In genomic region chr6:125957391-125957693, GRCh38 we compare ENCODE assay signal across 8 cellular contexts. TPM values are rescaled to one million over a fixed set of nuclear protein-coding genes. Genes with fewer than 3 reads are reported as not detected.
DNase-seq lines count a peak whose midpoint lies in the region; ATAC-seq and TF ChIP-seq lines count a peak whose summit lies in the region.
"Had no signal": no experiment of that assay in that cellular context is flagged by ENCODE, and none has a peak within 500 bp of the region (broad histone marks: within the 10 kb centered on the region; RNA-seq: fewer than 3 reads in every experiment).

No MANE protein-coding gene starts in this region.

- no peak for TF ChIP-seq CTCF in body of pancreas (IDR thresholded peaks at IDR 0.05)
- no peak for TF ChIP-seq CTCF in liver (IDR thresholded peaks at IDR 0.05; ENCODE audit: low read depth, low read length, missing input control)
- TF ChIP-seq CTCF in thyroid gland (IDR thresholded peaks at IDR 0.05) = no peak

- H3K27ac Mint-ChIP-seq in activated T-helper 2 cell treated with anti-CD3 and anti-CD28 coated beads, Interferon-gamma antibody, Interleukin-2, Interleukin-4, amounts not matched to agents 10 μg/mL and 5 μg/mL and 100 μg/mL, durations not matched to agents 14 hours and 24 hours and 36 hours = no peak overlapping the region

- peaks cover 42% of the 10 kb centered on the region for H3K4me1 ChIP-seq in body of pancreas
- H3K4me1 ChIP-seq in liver (ENCODE audit: control insufficient read depth in 4 of 4, insufficient read depth in 4 of 4, low read length in 3 of 4) = peaks cover 8 to 34% (median 25%) of the 10 kb centered on the region in 4 donors
- peaks cover 0 to 13% of the 10 kb centered on the region in 2 donors for H3K4me1 ChIP-seq in thyroid gland

- peak; percentile 28 for DNase-seq in HT-29 (ENCODE audit: low spot score)
- DNase-seq in body of pancreas = no peak
- no peak for DNase-seq in thyroid gland
- no peak for DNase-seq in T-helper 2 cell
- DNase-seq in activated T-helper 2 cell treated with anti-CD3 and anti-CD28 coated beads, Interferon-gamma antibody, Interleukin-2, Interleukin-4, amounts not matched to agents 10 μg/mL and 5 μg/mL and 100 μg/mL, durations not matched to agents 14 hours and 24 hours and 36 hours (ENCODE audit: low spot score) = no peak
- DNase-seq in NCI-H524 (lab: John Stamatoyannopoulos, UW) = no peak

- H3K27ac ChIP-seq in body of pancreas (peak overlapping the region; percentile 78 to 96 (median 93)), liver (ENCODE audit: low read depth in 1 of 2, low read length in 2 of 2) (peak overlapping the region; percentile 94 to 98), thyroid gland (peak overlapping the region; percentile 93 to 97 (median 97))

- H3K36me3 ChIP-seq in body of pancreas (replicated peaks in 1 of 2; ENCODE audit: insufficient read depth in 1 of 2, low read depth in 2 of 2) (no peaks in the 10 kb centered on the region), liver (ENCODE audit: control insufficient read depth in 4 of 4, insufficient read depth in 3 of 4, low read depth in 1 of 4, low read length in 3 of 4) (no peaks in the 10 kb centered on the region), thyroid gland (no peaks in the 10 kb centered on the region)

- 0% methylated on average over 3 of the region's 3 CpGs for whole genome bisulfite sequencing in body of pancreas, 2 donors
- 1% methylated on average over 3 of the region's 3 CpGs for WGBS in liver
- 5 to 9% methylated on average over 3 of the region's 3 CpGs for WGBS in thyroid gland, 2 donors

- ATAC-seq in body of pancreas = no peak

- TF ChIP-seq POLR2A in body of pancreas (IDR thresholded peaks at IDR 0.05) (no peak), thyroid gland (IDR thresholded peaks at IDR 0.05) (no peak)

- H3K9ac ChIP-seq in liver (ENCODE audit: low read depth in 1 of 2, low read length in 2 of 2) = peak overlapping the region; percentile 92 to 93

- no peaks in the 10 kb centered on the region for H3K36me3 Mint-ChIP-seq in activated T-helper 2 cell treated with anti-CD3 and anti-CD28 coated beads, Interferon-gamma antibody, Interleukin-2, Interleukin-4, amounts not matched to agents 10 μg/mL and 5 μg/mL and 100 μg/mL, durations not matched to agents 14 hours and 24 hours and 36 hours (ENCODE audit: low read depth)

- H3K4me3 Mint-ChIP-seq in activated T-helper 2 cell treated with anti-CD3 and anti-CD28 coated beads, Interferon-gamma antibody, Interleukin-2, Interleukin-4, amounts not matched to agents 10 μg/mL and 5 μg/mL and 100 μg/mL, durations not matched to agents 14 hours and 24 hours and 36 hours (ENCODE audit: low read depth) = no peak overlapping the region
- H3K4me3 Mint-ChIP-seq: T-helper 1 cell treated with Interleukin-12 subunit alpha and Interleukin-12 subunit beta and Interleukin-4 antibody, amounts not matched to agents 30 μg/mL and 1 μg/mL, for 36 hours had no signal

- H3K4me1 Mint-ChIP-seq in activated T-helper 2 cell treated with anti-CD3 and anti-CD28 coated beads, Interferon-gamma antibody, Interleukin-2, Interleukin-4, amounts not matched to agents 10 μg/mL and 5 μg/mL and 100 μg/mL, durations not matched to agents 14 hours and 24 hours and 36 hours (ENCODE audit: low read depth) = peaks cover 6% of the 10 kb centered on the region

- H3K4me3 ChIP-seq in body of pancreas = peak overlapping the region; percentile 81 to 82
- H3K4me3 ChIP-seq in liver (ENCODE audit: low read depth in 1 of 3, low read length in 3 of 3) = peak overlapping the region; percentile 74 to 92 (median 85)
- peak overlapping the region; percentile 66 to 90 (median 89) for H3K4me3 ChIP-seq in thyroid gland (replicated peaks in 1 of 3)

- TF ChIP-seq RAD21 in liver (IDR thresholded peaks at IDR 0.05) = no peak

- intact Hi-C loops in body of pancreas (cut with DNase I) = loop anchor here (10.0 kb wide), 1 partner anchor 53 kb away; no protein-coding TSS in a partner anchor
- intact Hi-C loops in thyroid gland (cut with DNase I) = loop anchor here (5.0 to 10.0 kb wide), 3 partner anchors 35 to 173 kb away; no protein-coding TSS in a partner anchor
- intact Hi-C loops in activated T-helper 2 cell treated with anti-CD3 and anti-CD28 coated beads, Interferon-gamma antibody, Interleukin-2, Interleukin-4, amounts not matched to agents 10 μg/mL and 5 μg/mL and 100 μg/mL, durations not matched to agents 14 hours and 24 hours and 36 hours (cut with micrococcal nuclease) = loop anchor here (1.0 to 10.0 kb wide), 3 partner anchors 17 to 653 kb away; partner anchors contain the start of genes HDDC2 and TRMT11

- no peaks in the 10 kb centered on the region for H3K9me3 Mint-ChIP-seq in activated T-helper 2 cell treated with anti-CD3 and anti-CD28 coated beads, Interferon-gamma antibody, Interleukin-2, Interleukin-4, amounts not matched to agents 10 μg/mL and 5 μg/mL and 100 μg/mL, durations not matched to agents 14 hours and 24 hours and 36 hours
- H3K9me3 Mint-ChIP-seq: T-helper 1 cell treated with Interleukin-12 subunit alpha and Interleukin-12 subunit beta and Interleukin-4 antibody, amounts not matched to agents 30 μg/mL and 1 μg/mL, for 36 hours had no signal

- H3K27me3 Mint-ChIP-seq in activated T-helper 2 cell treated with anti-CD3 and anti-CD28 coated beads, Interferon-gamma antibody, Interleukin-2, Interleukin-4, amounts not matched to agents 10 μg/mL and 5 μg/mL and 100 μg/mL, durations not matched to agents 14 hours and 24 hours and 36 hours (ENCODE audit: low read depth) = peaks cover 1% of the 10 kb centered on the region

- H3K9me3 ChIP-seq in body of pancreas (no peaks in the 10 kb centered on the region), liver (ENCODE audit: control insufficient read depth in 4 of 4, low read length in 3 of 4) (no peaks in the 10 kb centered on the region), thyroid gland (no peaks in the 10 kb centered on the region)

- H3K27me3 ChIP-seq in body of pancreas = no peaks in the 10 kb centered on the region
- H3K27me3 ChIP-seq in liver (ENCODE audit: control insufficient read depth in 4 of 4, insufficient read depth in 4 of 4, low read length in 3 of 4) = no peaks in the 10 kb centered on the region
- H3K27me3 ChIP-seq in thyroid gland = no peaks in the 10 kb centered on the region

TF ChIP-seq in liver, 16 proteins besides CTCF, POLR2A, EP300 and RAD21:
- TF ChIP-seq NR2F2 (IDR thresholded peaks at IDR 0.05) = no peak
- TF ChIP-seq HNF4A (conservative IDR thresholded peaks at IDR 0.05) = peak in 1 of 2 donors; percentile 9

RNA-seq across cellular contexts. Expression of gene HINT3, which starts 0.8 kb away (rescaled TPM):
- total RNA-seq in HT-29 (2014; rRNA removed; shearing (Covaris generic)) = 7.1 and 8.9 TPM in 2 replicates
- total RNA-seq in body of pancreas (10 to 100 TPM in 1 of 2 donors, 1 to 10 TPM in 1; 8.8 to 14.5 TPM), liver (10 to 100 TPM; 12.1 to 17.4 TPM), thyroid gland (10 to 100 TPM; 21.5 to 32.5 (median 26.3) TPM)
- polyA plus RNA-seq in liver = 1 to 10 TPM; 5.6 to 9.2 TPM
- 7.1 and 7.9 TPM in 2 replicates for total RNA-seq in activated T-helper 2 cell treated with anti-CD3 and anti-CD28 coated beads, Interferon-gamma antibody, Interleukin-2, Interleukin-4, amounts not matched to agents 10 μg/mL and 5 μg/mL and 100 μg/mL, durations not matched to agents 14 hours and 24 hours and 36 hours

RNA-seq across cellular contexts. Expression of gene TRMT11, which starts 29.0 kb away (rescaled TPM):
- total RNA-seq in HT-29 (2014; rRNA removed; shearing (Covaris generic)) = 13.8 and 16.6 TPM in 2 replicates
- total RNA-seq in body of pancreas = 10 to 100 TPM; 26.5 to 26.7 TPM
- 10 to 100 TPM in 1 of 2 donors, 1 to 10 TPM in 1; 9.9 to 82.3 TPM for total RNA-seq in liver
- 10 to 100 TPM; 10.3 to 24.1 TPM for polyA plus RNA-seq in liver
- 10 to 100 TPM; 27.6 to 45.3 (median 36.4) TPM for total RNA-seq in thyroid gland
- total RNA-seq in activated T-helper 2 cell treated with anti-CD3 and anti-CD28 coated beads, Interferon-gamma antibody, Interleukin-2, Interleukin-4, amounts not matched to agents 10 μg/mL and 5 μg/mL and 100 μg/mL, durations not matched to agents 14 hours and 24 hours and 36 hours = 23.9 and 25.4 TPM in 2 replicates
